ENCODE assay signal across 1 cellular context in the genomic region with DNA sequence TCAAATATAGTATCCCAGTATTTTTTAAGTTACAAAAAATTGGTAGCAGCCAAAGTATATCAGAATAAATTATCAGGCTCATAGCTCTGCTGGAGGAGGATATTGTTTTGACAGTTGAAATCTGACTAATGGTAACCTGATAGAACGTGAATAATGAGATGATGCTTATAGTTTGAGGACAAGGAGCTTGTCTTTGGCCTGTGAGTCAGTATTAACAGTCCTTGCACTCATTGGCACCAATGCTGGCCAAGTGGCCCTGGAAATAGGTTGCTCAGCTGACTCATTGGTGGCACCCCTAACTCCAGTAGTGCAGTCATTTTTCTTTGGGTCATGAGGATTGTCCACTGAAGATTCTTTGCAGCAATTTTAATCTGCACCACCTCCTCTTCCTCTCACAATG.
TF ChIP-seq lines count a peak whose summit lies in the region.

No MANE protein-coding gene starts in this region.

TF ChIP-seq in GM23338, 12 proteins besides CTCF, POLR2A, EP300 and RAD21 (continued from another document):
- TF ChIP-seq, protein P1, sequence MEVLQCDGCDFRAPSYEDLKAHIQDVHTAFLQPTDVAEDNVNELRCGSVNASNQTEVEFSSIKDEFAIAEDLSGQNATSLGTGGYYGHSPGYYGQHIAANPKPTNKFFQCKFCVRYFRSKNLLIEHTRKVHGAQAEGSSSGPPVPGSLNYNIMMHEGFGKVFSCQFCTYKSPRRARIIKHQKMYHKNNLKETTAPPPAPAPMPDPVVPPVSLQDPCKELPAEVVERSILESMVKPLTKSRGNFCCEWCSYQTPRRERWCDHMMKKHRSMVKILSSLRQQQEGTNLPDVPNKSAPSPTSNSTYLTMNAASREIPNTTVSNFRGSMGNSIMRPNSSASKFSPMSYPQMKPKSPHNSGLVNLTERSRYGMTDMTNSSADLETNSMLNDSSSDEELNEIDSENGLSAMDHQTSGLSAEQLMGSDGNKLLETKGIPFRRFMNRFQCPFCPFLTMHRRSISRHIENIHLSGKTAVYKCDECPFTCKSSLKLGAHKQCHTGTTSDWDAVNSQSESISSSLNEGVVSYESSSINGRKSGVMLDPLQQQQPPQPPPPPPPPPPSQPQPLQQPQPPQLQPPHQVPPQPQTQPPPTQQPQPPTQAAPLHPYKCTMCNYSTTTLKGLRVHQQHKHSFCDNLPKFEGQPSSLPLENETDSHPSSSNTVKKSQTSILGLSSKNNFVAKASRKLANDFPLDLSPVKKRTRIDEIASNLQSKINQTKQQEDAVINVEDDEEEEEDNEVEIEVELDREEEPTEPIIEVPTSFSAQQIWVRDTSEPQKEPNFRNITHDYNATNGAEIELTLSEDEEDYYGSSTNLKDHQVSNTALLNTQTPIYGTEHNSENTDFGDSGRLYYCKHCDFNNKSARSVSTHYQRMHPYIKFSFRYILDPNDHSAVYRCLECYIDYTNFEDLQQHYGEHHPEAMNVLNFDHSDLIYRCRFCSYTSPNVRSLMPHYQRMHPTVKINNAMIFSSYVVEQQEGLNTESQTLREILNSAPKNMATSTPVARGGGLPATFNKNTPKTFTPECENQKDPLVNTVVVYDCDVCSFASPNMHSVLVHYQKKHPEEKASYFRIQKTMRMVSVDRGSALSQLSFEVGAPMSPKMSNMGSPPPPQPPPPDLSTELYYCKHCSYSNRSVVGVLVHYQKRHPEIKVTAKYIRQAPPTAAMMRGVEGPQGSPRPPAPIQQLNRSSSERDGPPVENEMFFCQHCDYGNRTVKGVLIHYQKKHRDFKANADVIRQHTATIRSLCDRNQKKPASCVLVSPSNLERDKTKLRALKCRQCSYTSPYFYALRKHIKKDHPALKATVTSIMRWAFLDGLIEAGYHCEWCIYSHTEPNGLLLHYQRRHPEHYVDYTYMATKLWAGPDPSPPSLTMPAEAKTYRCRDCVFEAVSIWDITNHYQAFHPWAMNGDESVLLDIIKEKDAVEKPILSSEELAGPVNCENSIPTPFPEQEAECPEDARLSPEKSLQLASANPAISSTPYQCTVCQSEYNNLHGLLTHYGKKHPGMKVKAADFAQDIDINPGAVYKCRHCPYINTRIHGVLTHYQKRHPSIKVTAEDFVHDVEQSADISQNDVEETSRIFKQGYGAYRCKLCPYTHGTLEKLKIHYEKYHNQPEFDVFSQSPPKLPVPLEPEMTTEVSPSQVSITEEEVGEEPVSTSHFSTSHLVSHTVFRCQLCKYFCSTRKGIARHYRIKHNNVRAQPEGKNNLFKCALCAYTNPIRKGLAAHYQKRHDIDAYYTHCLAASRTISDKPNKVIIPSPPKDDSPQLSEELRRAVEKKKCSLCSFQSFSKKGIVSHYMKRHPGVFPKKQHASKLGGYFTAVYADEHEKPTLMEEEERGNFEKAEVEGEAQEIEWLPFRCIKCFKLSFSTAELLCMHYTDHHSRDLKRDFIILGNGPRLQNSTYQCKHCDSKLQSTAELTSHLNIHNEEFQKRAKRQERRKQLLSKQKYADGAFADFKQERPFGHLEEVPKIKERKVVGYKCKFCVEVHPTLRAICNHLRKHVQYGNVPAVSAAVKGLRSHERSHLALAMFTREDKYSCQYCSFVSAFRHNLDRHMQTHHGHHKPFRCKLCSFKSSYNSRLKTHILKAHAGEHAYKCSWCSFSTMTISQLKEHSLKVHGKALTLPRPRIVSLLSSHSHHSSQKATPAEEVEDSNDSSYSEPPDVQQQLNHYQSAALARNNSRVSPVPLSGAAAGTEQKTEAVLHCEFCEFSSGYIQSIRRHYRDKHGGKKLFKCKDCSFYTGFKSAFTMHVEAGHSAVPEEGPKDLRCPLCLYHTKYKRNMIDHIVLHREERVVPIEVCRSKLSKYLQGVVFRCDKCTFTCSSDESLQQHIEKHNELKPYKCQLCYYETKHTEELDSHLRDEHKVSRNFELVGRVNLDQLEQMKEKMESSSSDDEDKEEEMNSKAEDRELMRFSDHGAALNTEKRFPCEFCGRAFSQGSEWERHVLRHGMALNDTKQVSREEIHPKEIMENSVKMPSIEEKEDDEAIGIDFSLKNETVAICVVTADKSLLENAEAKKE (CRISPR knock-in tag; IDR thresholded peaks at IDR 0.05), result no peak
- TF ChIP-seq EZH2phosphoT487 (IDR thresholded peaks at IDR 0.05; ENCODE audit: unreplicated experiment) (no peak), NANOG (IDR thresholded peaks at IDR 0.05; ENCODE audit: borderline replicate concordance) (no peak), ZNF114 (CRISPR knock-in tag; IDR thresholded peaks at IDR 0.05) (no peak), JUNB (IDR thresholded peaks at IDR 0.05; ENCODE audit: unreplicated experiment) (no peak), EZH2 (IDR thresholded peaks at IDR 0.05; ENCODE audit: low read depth, unreplicated experiment) (no peak), ZNF331 (CRISPR knock-in tag; IDR thresholded peaks at IDR 0.05; ENCODE audit: low read depth) (no peak), CREB1 (CRISPR knock-in tag; IDR thresholded peaks at IDR 0.05; ENCODE audit: low read depth) (no peak)
- TF ChIP-seq, protein P2, sequence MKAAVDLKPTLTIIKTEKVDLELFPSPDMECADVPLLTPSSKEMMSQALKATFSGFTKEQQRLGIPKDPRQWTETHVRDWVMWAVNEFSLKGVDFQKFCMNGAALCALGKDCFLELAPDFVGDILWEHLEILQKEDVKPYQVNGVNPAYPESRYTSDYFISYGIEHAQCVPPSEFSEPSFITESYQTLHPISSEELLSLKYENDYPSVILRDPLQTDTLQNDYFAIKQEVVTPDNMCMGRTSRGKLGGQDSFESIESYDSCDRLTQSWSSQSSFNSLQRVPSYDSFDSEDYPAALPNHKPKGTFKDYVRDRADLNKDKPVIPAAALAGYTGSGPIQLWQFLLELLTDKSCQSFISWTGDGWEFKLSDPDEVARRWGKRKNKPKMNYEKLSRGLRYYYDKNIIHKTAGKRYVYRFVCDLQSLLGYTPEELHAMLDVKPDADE (IDR thresholded peaks at IDR 0.05), result no peak
- TF ChIP-seq, protein P3, sequence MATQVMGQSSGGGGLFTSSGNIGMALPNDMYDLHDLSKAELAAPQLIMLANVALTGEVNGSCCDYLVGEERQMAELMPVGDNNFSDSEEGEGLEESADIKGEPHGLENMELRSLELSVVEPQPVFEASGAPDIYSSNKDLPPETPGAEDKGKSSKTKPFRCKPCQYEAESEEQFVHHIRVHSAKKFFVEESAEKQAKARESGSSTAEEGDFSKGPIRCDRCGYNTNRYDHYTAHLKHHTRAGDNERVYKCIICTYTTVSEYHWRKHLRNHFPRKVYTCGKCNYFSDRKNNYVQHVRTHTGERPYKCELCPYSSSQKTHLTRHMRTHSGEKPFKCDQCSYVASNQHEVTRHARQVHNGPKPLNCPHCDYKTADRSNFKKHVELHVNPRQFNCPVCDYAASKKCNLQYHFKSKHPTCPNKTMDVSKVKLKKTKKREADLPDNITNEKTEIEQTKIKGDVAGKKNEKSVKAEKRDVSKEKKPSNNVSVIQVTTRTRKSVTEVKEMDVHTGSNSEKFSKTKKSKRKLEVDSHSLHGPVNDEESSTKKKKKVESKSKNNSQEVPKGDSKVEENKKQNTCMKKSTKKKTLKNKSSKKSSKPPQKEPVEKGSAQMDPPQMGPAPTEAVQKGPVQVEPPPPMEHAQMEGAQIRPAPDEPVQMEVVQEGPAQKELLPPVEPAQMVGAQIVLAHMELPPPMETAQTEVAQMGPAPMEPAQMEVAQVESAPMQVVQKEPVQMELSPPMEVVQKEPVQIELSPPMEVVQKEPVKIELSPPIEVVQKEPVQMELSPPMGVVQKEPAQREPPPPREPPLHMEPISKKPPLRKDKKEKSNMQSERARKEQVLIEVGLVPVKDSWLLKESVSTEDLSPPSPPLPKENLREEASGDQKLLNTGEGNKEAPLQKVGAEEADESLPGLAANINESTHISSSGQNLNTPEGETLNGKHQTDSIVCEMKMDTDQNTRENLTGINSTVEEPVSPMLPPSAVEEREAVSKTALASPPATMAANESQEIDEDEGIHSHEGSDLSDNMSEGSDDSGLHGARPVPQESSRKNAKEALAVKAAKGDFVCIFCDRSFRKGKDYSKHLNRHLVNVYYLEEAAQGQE (IDR thresholded peaks at IDR 0.05; ENCODE audit: unreplicated experiment), result no peak
